ENCODE assay signal across 1 cellular context in the genomic region with DNA sequence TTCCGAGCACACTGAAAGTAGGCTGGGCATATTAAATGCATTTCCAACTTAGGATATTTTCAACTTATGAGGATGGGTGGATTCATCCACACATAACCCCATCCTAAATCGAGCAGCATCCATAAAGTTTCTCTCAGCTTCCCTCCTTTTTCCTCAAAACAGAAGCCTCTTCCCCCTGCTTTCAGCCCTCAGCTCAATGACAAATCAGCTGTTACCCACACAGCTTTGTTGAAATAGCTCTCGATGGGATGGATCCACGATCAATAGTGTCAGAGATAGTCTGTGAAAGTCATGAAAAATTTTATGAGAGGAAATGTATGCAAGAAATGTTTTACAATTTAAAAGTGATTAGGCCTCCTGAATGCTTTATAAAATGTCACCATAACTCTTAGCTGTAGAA.
TF ChIP-seq lines count a peak whose summit lies in the region.

No MANE protein-coding gene starts in this region.

TF ChIP-seq in HCT116, 20 proteins besides CTCF, POLR2A, EP300 and RAD21 (continued from another document):
- TF ChIP-seq, protein P1, sequence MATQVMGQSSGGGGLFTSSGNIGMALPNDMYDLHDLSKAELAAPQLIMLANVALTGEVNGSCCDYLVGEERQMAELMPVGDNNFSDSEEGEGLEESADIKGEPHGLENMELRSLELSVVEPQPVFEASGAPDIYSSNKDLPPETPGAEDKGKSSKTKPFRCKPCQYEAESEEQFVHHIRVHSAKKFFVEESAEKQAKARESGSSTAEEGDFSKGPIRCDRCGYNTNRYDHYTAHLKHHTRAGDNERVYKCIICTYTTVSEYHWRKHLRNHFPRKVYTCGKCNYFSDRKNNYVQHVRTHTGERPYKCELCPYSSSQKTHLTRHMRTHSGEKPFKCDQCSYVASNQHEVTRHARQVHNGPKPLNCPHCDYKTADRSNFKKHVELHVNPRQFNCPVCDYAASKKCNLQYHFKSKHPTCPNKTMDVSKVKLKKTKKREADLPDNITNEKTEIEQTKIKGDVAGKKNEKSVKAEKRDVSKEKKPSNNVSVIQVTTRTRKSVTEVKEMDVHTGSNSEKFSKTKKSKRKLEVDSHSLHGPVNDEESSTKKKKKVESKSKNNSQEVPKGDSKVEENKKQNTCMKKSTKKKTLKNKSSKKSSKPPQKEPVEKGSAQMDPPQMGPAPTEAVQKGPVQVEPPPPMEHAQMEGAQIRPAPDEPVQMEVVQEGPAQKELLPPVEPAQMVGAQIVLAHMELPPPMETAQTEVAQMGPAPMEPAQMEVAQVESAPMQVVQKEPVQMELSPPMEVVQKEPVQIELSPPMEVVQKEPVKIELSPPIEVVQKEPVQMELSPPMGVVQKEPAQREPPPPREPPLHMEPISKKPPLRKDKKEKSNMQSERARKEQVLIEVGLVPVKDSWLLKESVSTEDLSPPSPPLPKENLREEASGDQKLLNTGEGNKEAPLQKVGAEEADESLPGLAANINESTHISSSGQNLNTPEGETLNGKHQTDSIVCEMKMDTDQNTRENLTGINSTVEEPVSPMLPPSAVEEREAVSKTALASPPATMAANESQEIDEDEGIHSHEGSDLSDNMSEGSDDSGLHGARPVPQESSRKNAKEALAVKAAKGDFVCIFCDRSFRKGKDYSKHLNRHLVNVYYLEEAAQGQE (IDR thresholded peaks at IDR 0.05; ENCODE audit: low read depth), result no peak
- no peak for TF ChIP-seq SRF (IDR thresholded peaks at IDR 0.05; ENCODE audit: low read depth)
- TF ChIP-seq JUND (IDR thresholded peaks at IDR 0.05), result no peak
- no peak for TF ChIP-seq POLR2AphosphoS5 (IDR thresholded peaks at IDR 0.05; ENCODE audit: low read depth, low read length)
- TF ChIP-seq FOSL1 (IDR thresholded peaks at IDR 0.05; ENCODE audit: low read depth), result no peak
- no peak for TF ChIP-seq ZNF274 (IDR thresholded peaks at IDR 0.05; ENCODE audit: low read depth, low read length)
- no peak for TF ChIP-seq CBX3 (IDR thresholded peaks at IDR 0.05; ENCODE audit: low read depth)
- TF ChIP-seq, protein P2, sequence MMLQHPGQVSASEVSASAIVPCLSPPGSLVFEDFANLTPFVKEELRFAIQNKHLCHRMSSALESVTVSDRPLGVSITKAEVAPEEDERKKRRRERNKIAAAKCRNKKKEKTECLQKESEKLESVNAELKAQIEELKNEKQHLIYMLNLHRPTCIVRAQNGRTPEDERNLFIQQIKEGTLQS (IDR thresholded peaks at IDR 0.05), result no peak
- no peak for TF ChIP-seq EZH2phosphoT487 (IDR thresholded peaks at IDR 0.05; ENCODE audit: borderline replicate concordance)
- no peak for TF ChIP-seq ELF1 (IDR thresholded peaks at IDR 0.05; ENCODE audit: borderline replicate concordance, low read depth)
- no peak for TF ChIP-seq ZFX (IDR thresholded peaks at IDR 0.05)
